7 cellular contexts compared by ENCODE assay signal in the genomic region with DNA sequence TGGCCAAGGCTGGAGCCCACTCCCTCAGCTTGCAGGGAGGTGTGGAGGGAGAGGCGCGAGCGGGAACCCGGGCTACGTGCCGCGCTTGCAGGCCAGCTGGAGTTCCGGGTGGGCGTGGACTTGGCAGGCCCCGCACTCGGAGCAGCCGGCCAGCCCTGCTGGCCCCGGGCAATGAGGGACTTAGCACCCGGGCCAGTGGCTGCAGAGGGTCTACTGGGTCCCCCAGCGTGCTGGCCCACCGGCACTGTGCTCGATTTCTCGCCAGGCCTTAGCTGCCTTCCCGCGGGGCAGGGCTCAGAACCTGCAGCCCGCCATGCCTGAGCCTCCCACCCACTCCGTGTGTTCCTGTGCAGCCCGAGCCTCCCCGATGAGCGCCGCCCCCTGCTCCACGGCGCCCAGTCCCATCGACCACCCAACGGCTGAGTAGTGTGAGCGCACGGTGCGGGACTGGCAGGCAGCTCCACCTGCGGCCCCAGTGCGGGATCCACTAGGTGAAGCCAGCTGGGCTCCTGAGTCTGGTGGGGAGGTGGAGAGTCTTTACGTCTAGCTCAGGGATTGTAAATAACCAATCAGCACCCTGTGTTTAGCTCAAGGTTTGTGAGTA. TPM values are rescaled to one million over a fixed set of nuclear protein-coding genes. Genes with fewer than 3 reads are reported as not detected.
DNase-seq lines count a peak whose midpoint lies in the region; ATAC-seq and TF ChIP-seq lines count a peak whose summit lies in the region.
"Not testable (repeated sequence)": the region's sequence is repeated elsewhere in the genome, so short reads cannot be mapped to it uniquely, and the experiment has no call there.
"Had no signal": no experiment of that assay in that cellular context is flagged by ENCODE, and none has a peak within 500 bp of the region (broad histone marks: within the 10 kb centered on the region; RNA-seq: fewer than 3 reads in every experiment).

No MANE protein-coding gene starts in this region.

- not testable (repeated sequence) for H3K4me3 ChIP-seq in GM23248; right cardiac atrium (ENCODE audit: low read length); mucosa of descending colon; neuronal stem cell (ENCODE audit: low read length in 2 of 2)
- H3K4me3 ChIP-seq in testis, result peak overlapping the region; percentile 10 to 75

- peak overlapping the region; percentile 81 for H2BK15ac ChIP-seq in neuronal stem cell (ENCODE audit: low read length)

- whole genome bisulfite sequencing in GM23248 (ENCODE audit: low coverage in 1 of 2, low lambda C conversion rate in 2 of 2, missing lambda C conversion rate in 2 of 2), 2 experiments, result 94 to 95% methylated on average over 23 to 28 of the region's 36 CpGs
- 97% methylated on average over 36 of the region's 36 CpGs for WGBS in right cardiac atrium
- no CpG with 5 or more reads among the region's 36 CpGs for WGBS in neuronal stem cell (ENCODE audit: extremely low coverage in 2 of 2, insufficient read length in 2 of 2, insufficient replicate concordance in 1 of 2), 2 donors
- WGBS in testis, 2 donors, result 88 to 97% methylated on average over 7 to 24 of the region's 36 CpGs

- H2BK5ac ChIP-seq in neuronal stem cell (ENCODE audit: low read length), result not testable (repeated sequence)

- not testable (repeated sequence) for H3K4me2 ChIP-seq in GM23248 (ENCODE audit: unreplicated experiment); neuronal stem cell (ENCODE audit: insufficient read depth, low read length, poor library complexity, severe bottlenecking)

- H3K9ac ChIP-seq in GM23248; neuronal stem cell (ENCODE audit: low read depth, low read length, poor library complexity): not testable (repeated sequence)

- not testable (repeated sequence) for H4K20me1 ChIP-seq in GM23248 (ENCODE audit: insufficient read depth)

- not testable (repeated sequence) for ATAC-seq in right cardiac atrium, mucosa of descending colon

- H2BK120ac ChIP-seq in neuronal stem cell (ENCODE audit: low read depth, low read length), result not testable (repeated sequence)

- not testable (repeated sequence) for H3K79me1 ChIP-seq in neuronal stem cell (ENCODE audit: low read depth, low read length)

- not testable (repeated sequence) for H3K23ac ChIP-seq in neuronal stem cell (ENCODE audit: low read depth, low read length, poor library complexity)

- H3K79me2 ChIP-seq in GM23248 (ENCODE audit: insufficient read depth), result not testable (repeated sequence)

- H2AFZ ChIP-seq in GM23248, result peak overlapping the region; percentile 98; the same call in 1 of the 2 replicates
- H2AFZ ChIP-seq in neuronal stem cell (ENCODE audit: low read length), result not testable (repeated sequence)

- not testable (repeated sequence) for H3K36me3 Mint-ChIP-seq in activated CD4-positive, alpha-beta T cell treated with anti-CD3 and anti-CD28 coated beads, Interleukin-2, amount 10 ng/mL, durations not matched to agents 7 days and 5 days (ENCODE audit: low read depth)

- not testable (repeated sequence) for H3K27ac ChIP-seq in GM23248; right cardiac atrium (ENCODE audit: low read length); neuronal stem cell (replicated peaks; ENCODE audit: low read length); testis

- H2BK12ac ChIP-seq in neuronal stem cell (ENCODE audit: low read length), result peak overlapping the region; percentile 41

- not testable (repeated sequence) for TF ChIP-seq CTCF in mucosa of descending colon (IDR thresholded peaks at IDR 0.05); testis (IDR thresholded peaks at IDR 0.05)

- not testable (repeated sequence) for H3K36me3 ChIP-seq in GM23248 (ENCODE audit: low read depth); mucosa of descending colon (ENCODE audit: low read depth); neuronal stem cell (replicated peaks in 1 of 2; ENCODE audit: control insufficient read depth in 2 of 2, insufficient read depth in 2 of 2, low read length in 2 of 2); testis (ENCODE audit: low read depth, missing control alignments)

- H3K4me1 Mint-ChIP-seq in activated CD4-positive, alpha-beta T cell treated with anti-CD3 and anti-CD28 coated beads, Interleukin-2, amount 10 ng/mL, durations not matched to agents 7 days and 5 days, result peaks cover 16% of the 10 kb centered on the region

- DNase-seq in GM23248; activated CD4-positive, alpha-beta T cell treated with anti-CD3 and anti-CD28 coated beads, Interleukin-2, amount 10 ng/mL, durations not matched to agents 7 days and 5 days; neuronal stem cell (ENCODE audit: low spot score); testis: not testable (repeated sequence)
- peak in 2 of 3 donors; percentile 39 to 45 for DNase-seq in right cardiac atrium
- DNase-seq in mucosa of descending colon, result peak in 2 of 3 donors; percentile 28 to 49

- not testable (repeated sequence) for H3K27me3 Mint-ChIP-seq in activated CD4-positive, alpha-beta T cell treated with anti-CD3 and anti-CD28 coated beads, Interleukin-2, amount 10 ng/mL, durations not matched to agents 7 days and 5 days

- TF ChIP-seq POLR2A in testis (IDR thresholded peaks at IDR 0.05), result not testable (repeated sequence)

- H3K9me3 ChIP-seq in GM23248 (ENCODE audit: low read depth); right cardiac atrium (ENCODE audit: control insufficient read depth, low read length); mucosa of descending colon; neuronal stem cell (replicated peaks in 1 of 2; ENCODE audit: control insufficient read depth in 2 of 2, insufficient read depth in 1 of 2, low read depth in 1 of 2, low read length in 2 of 2); testis: not testable (repeated sequence)

- CTCF ChIA-PET in activated CD4-positive, alpha-beta T cell treated with anti-CD3 and anti-CD28 coated beads, Interleukin-2, amount 10 ng/mL, durations not matched to agents 7 days and 5 days (lab: Charles Lee), result interaction anchor here (1.1 to 1.3 kb wide), 2 partner anchors 10 to 142 kb away, joined by 4 to 5 read pairs; no protein-coding TSS in a partner anchor

- not testable (repeated sequence) for H2AK5ac ChIP-seq in neuronal stem cell (ENCODE audit: low read depth, low read length)

- peak overlapping the region; percentile 42 for H3K27ac Mint-ChIP-seq in activated CD4-positive, alpha-beta T cell treated with anti-CD3 and anti-CD28 coated beads, Interleukin-2, amount 10 ng/mL, durations not matched to agents 7 days and 5 days

- not testable (repeated sequence) for H3K9me3 Mint-ChIP-seq in activated CD4-positive, alpha-beta T cell treated with anti-CD3 and anti-CD28 coated beads, Interleukin-2, amount 10 ng/mL, durations not matched to agents 7 days and 5 days

- not testable (repeated sequence) for H3K14ac ChIP-seq in neuronal stem cell (ENCODE audit: low read length)

- H3K9me2 ChIP-seq in GM23248 (ENCODE audit: insufficient read depth), result not testable (repeated sequence)

- not testable (repeated sequence) for H3K4ac ChIP-seq in neuronal stem cell (ENCODE audit: low read length)

- not testable (repeated sequence) for H3K4me3 Mint-ChIP-seq in activated CD4-positive, alpha-beta T cell treated with anti-CD3 and anti-CD28 coated beads, Interleukin-2, amount 10 ng/mL, durations not matched to agents 7 days and 5 days

- in situ Hi-C loops in GM23248 (cut with MboI), result not testable (repeated sequence)

- H3K18ac ChIP-seq in neuronal stem cell (ENCODE audit: low read length), result not testable (repeated sequence)

- H4K91ac ChIP-seq in neuronal stem cell (ENCODE audit: low read depth, low read length, poor library complexity), result not testable (repeated sequence)

- H3F3A ChIP-seq in GM23248 (ENCODE audit: insufficient read depth), result not testable (repeated sequence)

- H3K4me1 ChIP-seq in GM23248 (ENCODE audit: insufficient read depth); right cardiac atrium (ENCODE audit: control insufficient read depth, insufficient read depth, low read length); mucosa of descending colon (ENCODE audit: low read depth); testis: not testable (repeated sequence)
- peaks cover 10 to 11% of the 10 kb centered on the region in 2 donors for H3K4me1 ChIP-seq in neuronal stem cell (ENCODE audit: control insufficient read depth in 2 of 2, insufficient read depth in 1 of 2, low read depth in 1 of 2, low read length in 2 of 2)

- not testable (repeated sequence) for H3K27me3 ChIP-seq in GM23248 (replicated peaks; ENCODE audit: insufficient read depth); right cardiac atrium (ENCODE audit: control insufficient read depth, insufficient read depth); neuronal stem cell (ENCODE audit: control insufficient read depth in 3 of 3, insufficient read depth in 3 of 3, low read depth in 1 of 3, low read length in 3 of 3); testis

- POLR2A ChIA-PET in activated CD4-positive, alpha-beta T cell treated with anti-CD3 and anti-CD28 coated beads, Interleukin-2, amount 10 ng/mL, durations not matched to agents 7 days and 5 days (lab: Charles Lee), result not testable (repeated sequence)

- H4K8ac ChIP-seq in neuronal stem cell (ENCODE audit: low read depth, low read length), result not testable (repeated sequence)

- intact Hi-C loops in right cardiac atrium (cut with DNase I), result loop anchor here in 2 of 4 donors (5.0 to 10.0 kb wide), 2 partner anchors 409 to 416 kb away; no protein-coding TSS in a partner anchor
- intact Hi-C loops in mucosa of descending colon (cut with DNase I, micrococcal nuclease); testis (cut with DNase I; ENCODE audit: low total_unique reads): not testable (repeated sequence)

RNA-seq across cellular contexts. Expression of gene CFAP20DC, which starts 1.1 kb away (rescaled TPM):
- 1.9 and 8.2 TPM in 2 replicates for total RNA-seq in GM23248 (2014; rRNA removed; shearing (Covaris generic))
- 2.5 and 2.9 TPM in 2 replicates for polyA plus RNA-seq in GM23248 (2016; fragmentation: Nextera tagmentation; extraction: Ambion mirVana)
- 1 to 10 TPM in 1 of 2 experiments, under 1 TPM in 1; 0.99 to 2.0 TPM for total RNA-seq in activated CD4-positive, alpha-beta T cell treated with anti-CD3 and anti-CD28 coated beads, Interleukin-2, amount 10 ng/mL, durations not matched to agents 7 days and 5 days
- total RNA-seq in right cardiac atrium, result under 1 TPM in 3 of 4 donors, not detected in 1; 0.14 to 0.28 (median 0.21) TPM
- 0.16 TPM for polyA plus RNA-seq in right cardiac atrium
- total RNA-seq in mucosa of descending colon, result 1 to 10 TPM in 1 of 3 donors, under 1 TPM in 2; 0.49 to 1.0 (median 0.57) TPM
- 4.3 TPM for polyA plus RNA-seq in neuronal stem cell (2013, experiment 1 of 2)
- 4.1 TPM for polyA plus RNA-seq in neuronal stem cell (2013, experiment 2 of 2)
- total RNA-seq in testis, result 10 to 100 TPM; 24.5 to 42.0 TPM
- 62.8 TPM for polyA plus RNA-seq in testis (ENCODE audit: insufficient read depth, low read depth, low replicate concordance)
- polyA plus RNA-seq: CD14-positive monocyte had no signal
